8 cellular contexts compared by ENCODE assay signal in the genomic region with DNA sequence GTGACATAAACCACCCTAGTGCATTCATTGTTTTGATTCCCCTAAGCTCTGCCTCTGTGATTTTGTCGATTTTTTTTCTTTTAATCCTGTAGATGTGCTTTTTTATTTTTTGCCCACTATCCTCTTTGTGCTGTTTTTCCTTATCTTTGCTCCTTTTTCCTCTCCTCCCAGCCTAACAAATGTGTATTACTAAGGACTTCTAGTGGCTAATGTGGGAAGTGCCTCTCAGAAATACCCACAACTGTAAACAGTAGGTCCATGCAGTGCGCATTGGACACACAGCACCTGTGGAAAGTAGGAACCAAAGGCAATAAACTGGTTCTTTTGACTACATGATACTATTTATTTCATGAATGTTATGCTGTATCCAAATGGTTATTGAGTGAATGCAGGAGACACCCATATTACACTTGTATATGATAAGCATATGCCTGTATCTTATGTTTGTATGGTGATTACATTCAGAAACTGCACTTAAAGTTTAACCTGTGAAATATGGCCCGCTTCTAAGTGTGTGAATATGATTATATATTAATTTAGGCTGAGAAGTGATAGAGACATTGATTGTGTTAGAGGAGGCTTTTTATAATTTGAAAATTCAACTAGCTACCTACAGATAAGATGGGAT.
DNase-seq lines count a peak whose midpoint lies in the region; ATAC-seq and TF ChIP-seq lines count a peak whose summit lies in the region.

No MANE protein-coding gene starts in this region.

- intact Hi-C loops in lower lobe of right lung (cut with DNase I), result no loop called here

- ATAC-seq in lower lobe of right lung (peak; percentile 56 to 80), HG02973 (IDR thresholded peaks at IDR 0.05; ENCODE audit: unreplicated experiment) (no peak), GM18498 (IDR thresholded peaks at IDR 0.05; ENCODE audit: unreplicated experiment) (no peak)

- H3K4me3 ChIP-seq in choroid plexus epithelial cell (ENCODE audit: low read depth, low read length) (no peak overlapping the region), lower lobe of right lung (no peak overlapping the region)

- H3K4me1 ChIP-seq in lower lobe of right lung, result no peaks in the 10 kb centered on the region

- H3K27ac ChIP-seq in lower lobe of right lung, result no peak overlapping the region

- H3K9me3 ChIP-seq in lower lobe of right lung, result no peaks in the 10 kb centered on the region

- H3K27me3 ChIP-seq in lower lobe of right lung (ENCODE audit: low read depth), result no peaks in the 10 kb centered on the region

- no peaks in the 10 kb centered on the region for H3K36me3 ChIP-seq in lower lobe of right lung

- DNase-seq in SKM-1 treated with dmso at 0.1 percent for 144 hours (lab: John Stamatoyannopoulos, UW; ENCODE audit: unreplicated experiment) (peak; percentile 16), SKM-1 (lab: John Stamatoyannopoulos, UW; ENCODE audit: unreplicated experiment) (no peak), NCI-H2196 (lab: John Stamatoyannopoulos, UW; ENCODE audit: unreplicated experiment) (peak; percentile 0), choroid plexus epithelial cell (ENCODE audit: low read depth) (peak; percentile 70), lower lobe of right lung (no peak), COR-L47 (lab: John Stamatoyannopoulos, UW) (no peak)

- TF ChIP-seq CTCF in choroid plexus epithelial cell (conservative IDR thresholded peaks at IDR 0.05; ENCODE audit: low read depth, low read length), result peak; percentile 79
- peak; percentile 54 for TF ChIP-seq CTCF in lower lobe of right lung (IDR thresholded peaks at IDR 0.05)

Comparison
In these comparisons a context has a peak if more than half of its experiments do, and no peak if none do; other contexts are left out.
1. DNase-seq: peak in SKM-1 treated with dmso at 0.1 percent for 144 hours (single experiment), NCI-H2196 (single experiment) and choroid plexus epithelial cell (single experiment); none in SKM-1 (single experiment), lower lobe of right lung (single experiment) and COR-L47 (single experiment).
2. ATAC-seq: peak in lower lobe of right lung (2 of 2); none in HG02973 (single experiment) and GM18498 (single experiment).